10 cellular contexts compared by ENCODE assay signal in the genomic region with DNA sequence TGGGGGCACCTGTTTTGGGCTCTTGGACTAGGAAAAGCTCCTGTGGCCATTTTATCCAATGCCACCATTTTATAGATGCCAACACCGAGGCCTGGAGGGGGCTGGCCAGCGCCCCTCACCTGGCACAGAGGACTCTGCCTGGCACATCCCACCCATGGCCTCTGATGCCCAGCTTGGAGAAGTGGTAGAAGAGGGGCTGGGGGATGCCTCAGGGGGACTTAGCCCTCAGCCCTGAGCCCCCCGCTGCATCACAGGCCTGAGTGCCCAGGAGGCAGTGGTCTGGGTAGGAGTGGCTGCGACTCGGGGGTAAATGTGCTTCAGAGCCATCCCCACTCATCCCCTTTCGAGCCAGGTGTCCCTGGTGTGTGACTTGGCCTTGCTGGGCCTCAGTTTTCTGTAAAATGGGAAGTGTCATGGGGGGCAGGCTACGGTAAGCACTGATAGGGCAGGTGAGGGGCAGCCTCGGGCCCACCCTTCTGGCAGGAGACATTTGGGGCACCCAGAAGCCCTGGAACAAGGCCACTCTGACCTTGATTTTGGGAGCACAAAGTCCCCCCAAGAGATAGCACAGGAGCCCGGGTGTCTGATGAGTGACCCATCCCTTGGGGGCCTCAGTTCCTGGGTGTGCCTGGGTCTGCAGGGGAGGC. TPM values are rescaled to one million over a fixed set of nuclear protein-coding genes. Genes with fewer than 3 reads are reported as not detected.
A peak's percentile ranks its signal among the peaks of the same experiment; 100 is the strongest.
DNase-seq lines count a peak whose midpoint lies in the region; ATAC-seq and TF ChIP-seq lines count a peak whose summit lies in the region.
"Had no signal": no experiment of that assay in that cellular context is flagged by ENCODE, and none has a peak within 500 bp of the region (broad histone marks: within the 10 kb centered on the region; RNA-seq: fewer than 3 reads in every experiment).

No MANE protein-coding gene starts in this region.

- H3K36me3 ChIP-seq in tibial nerve (peaks cover 0 to 7% (median 0%) of the 10 kb centered on the region in 3 donors), ovary (no peaks in the 10 kb centered on the region)

- peaks cover 24% of the 10 kb centered on the region for H3K36me3 Mint-ChIP-seq in activated naive CD4-positive, alpha-beta T cell treated with anti-CD3 and anti-CD28 coated beads, Interleukin-2, amount 10 ng/mL, durations not matched to agents 7 days and 5 days
- H3K36me3 Mint-ChIP-seq in activated T-helper 17 cell treated with anti-CD3 and anti-CD28 coated beads, Interleukin-2, amount 50 U/mL, for 72 hours (ENCODE audit: low read depth), result peaks cover 34% of the 10 kb centered on the region
- no peaks in the 10 kb centered on the region for H3K36me3 Mint-ChIP-seq in nephron progenitor cell (ENCODE audit: low read depth)

- no peak for TF ChIP-seq POLR2A in tibial nerve (IDR thresholded peaks at IDR 0.05)
- TF ChIP-seq POLR2A in ovary (IDR thresholded peaks at IDR 0.05), result no peak

- H3K4me1 ChIP-seq in tibial nerve (peaks cover 0 to 55% (median 43%) of the 10 kb centered on the region in 4 donors), ovary (ENCODE audit: insufficient read depth) (peaks cover 8% of the 10 kb centered on the region)

- DNase-seq in activated naive CD4-positive, alpha-beta T cell treated with anti-CD3 and anti-CD28 coated beads, Interleukin-2, amount 10 ng/mL, durations not matched to agents 7 days and 5 days, result peak; percentile 23
- no peak for DNase-seq in activated naive CD4-positive, alpha-beta T cell treated with Interleukin-2 at 50 U/mL for 16 hours
- DNase-seq in tibial nerve (ENCODE audit: low spot score in 2 of 2) (no peak), nephron progenitor cell (no peak), ovary (no peak), left lobe of liver (ENCODE audit: low spot score) (no peak)
- DNase-seq: retina had no signal

- ATAC-seq in activated T-helper 17 cell treated with anti-CD3 and anti-CD28 coated beads, Interleukin-2, amount 50 U/mL, for 72 hours (replicated peaks), result no peak
- ATAC-seq in left lobe of liver, result no peak

- H3K27ac Mint-ChIP-seq in activated naive CD4-positive, alpha-beta T cell treated with anti-CD3 and anti-CD28 coated beads, Interleukin-2, amount 10 ng/mL, durations not matched to agents 7 days and 5 days, result peak overlapping the region; percentile 89
- peak overlapping the region; percentile 46 for H3K27ac Mint-ChIP-seq in activated T-helper 17 cell treated with anti-CD3 and anti-CD28 coated beads, Interleukin-2, amount 50 U/mL, for 72 hours
- no peak overlapping the region for H3K27ac Mint-ChIP-seq in nephron progenitor cell

- peaks cover 90% of the 10 kb centered on the region for H3K4me1 Mint-ChIP-seq in activated naive CD4-positive, alpha-beta T cell treated with anti-CD3 and anti-CD28 coated beads, Interleukin-2, amount 10 ng/mL, durations not matched to agents 7 days and 5 days
- peaks cover 58% of the 10 kb centered on the region for H3K4me1 Mint-ChIP-seq in activated T-helper 17 cell treated with anti-CD3 and anti-CD28 coated beads, Interleukin-2, amount 50 U/mL, for 72 hours
- peaks cover 36% of the 10 kb centered on the region for H3K4me1 Mint-ChIP-seq in nephron progenitor cell

- no peaks in the 10 kb centered on the region for H3K27me3 Mint-ChIP-seq in activated naive CD4-positive, alpha-beta T cell treated with anti-CD3 and anti-CD28 coated beads, Interleukin-2, amount 10 ng/mL, durations not matched to agents 7 days and 5 days
- H3K27me3 Mint-ChIP-seq in activated T-helper 17 cell treated with anti-CD3 and anti-CD28 coated beads, Interleukin-2, amount 50 U/mL, for 72 hours, result no peaks in the 10 kb centered on the region
- no peaks in the 10 kb centered on the region for H3K27me3 Mint-ChIP-seq in nephron progenitor cell (ENCODE audit: low read depth, poor library complexity)

- H3K4me3 Mint-ChIP-seq in activated naive CD4-positive, alpha-beta T cell treated with anti-CD3 and anti-CD28 coated beads, Interleukin-2, amount 10 ng/mL, durations not matched to agents 7 days and 5 days, result peak overlapping the region; percentile 67
- H3K4me3 Mint-ChIP-seq in activated T-helper 17 cell treated with anti-CD3 and anti-CD28 coated beads, Interleukin-2, amount 50 U/mL, for 72 hours, result peak overlapping the region; percentile 81
- no peak overlapping the region for H3K4me3 Mint-ChIP-seq in nephron progenitor cell

- CTCF ChIA-PET in activated naive CD4-positive, alpha-beta T cell treated with anti-CD3 and anti-CD28 coated beads, Interleukin-2, amount 10 ng/mL, durations not matched to agents 7 days and 5 days (lab: Charles Lee), result interaction anchor here (0.9 to 4.3 kb wide), 5 partner anchors 16 to 31 kb away, joined by 3 to 27 read pairs (median 3); no protein-coding TSS in a partner anchor

- H3K27me3 ChIP-seq in layer of hippocampus (ENCODE audit: control insufficient read depth, insufficient read depth, low read length) (no peaks in the 10 kb centered on the region), tibial nerve (no peaks in the 10 kb centered on the region), ovary (no peaks in the 10 kb centered on the region)

- TF ChIP-seq EP300 in tibial nerve (IDR thresholded peaks at IDR 0.05) (no peak), ovary (IDR thresholded peaks at IDR 0.05) (no peak)

- TF ChIP-seq CTCF in tibial nerve (IDR thresholded peaks at IDR 0.05) (no peak), nephron progenitor cell (IDR thresholded peaks at IDR 0.05) (no peak), ovary (IDR thresholded peaks at IDR 0.05) (no peak)

- WGBS in tibial nerve, 2 donors, result 78% methylated on average over 9 of the region's 9 CpGs
- 77 to 82% (median 81%) methylated on average over 8 to 9 of the region's 9 CpGs for WGBS in ovary, 3 donors

- H3K9me3 ChIP-seq in tibial nerve (no peaks in the 10 kb centered on the region), ovary (no peaks in the 10 kb centered on the region)

- peak overlapping the region; percentile 46 for H3K27ac ChIP-seq in layer of hippocampus (ENCODE audit: low read depth, low read length)
- peak overlapping the region in 3 of 4 donors; percentile 44 to 70 (median 54) for H3K27ac ChIP-seq in tibial nerve
- no peak overlapping the region for H3K27ac ChIP-seq in ovary
- H3K27ac ChIP-seq: epithelial cell of prostate had no signal

- intact Hi-C loops in ovary (cut with DNase I), result no loop called here

- no peaks in the 10 kb centered on the region for H3K9me3 Mint-ChIP-seq in activated naive CD4-positive, alpha-beta T cell treated with anti-CD3 and anti-CD28 coated beads, Interleukin-2, amount 10 ng/mL, durations not matched to agents 7 days and 5 days
- no peaks in the 10 kb centered on the region for H3K9me3 Mint-ChIP-seq in activated T-helper 17 cell treated with anti-CD3 and anti-CD28 coated beads, Interleukin-2, amount 50 U/mL, for 72 hours
- H3K9me3 Mint-ChIP-seq in nephron progenitor cell, result no peaks in the 10 kb centered on the region

- H3K4me3 ChIP-seq in tibial nerve (no peak overlapping the region), ovary (no peak overlapping the region)

RNA-seq across cellular contexts. Expression of gene SH2B3, which starts 22.5 kb away (rescaled TPM):
- total RNA-seq in activated T-helper 17 cell treated with anti-CD3 and anti-CD28 coated beads, Interleukin-2, amount 50 U/mL, for 72 hours, result 10 to 100 TPM in 1 of 2 donors, 1 to 10 TPM in 1; 8.5 to 12.1 TPM
- total RNA-seq in tibial nerve, result 10 to 100 TPM; 21.4 to 79.8 (median 36.3) TPM
- total RNA-seq in ovary, result 10 to 100 TPM in 5 of 7 donors, 1 to 10 TPM in 2; 8.6 to 24.0 (median 14.3) TPM
- 10 to 100 TPM in 1 of 2 donors, 1 to 10 TPM in 1; 7.2 to 22.0 TPM for polyA plus RNA-seq in ovary
- 11.7 TPM for total RNA-seq in left lobe of liver

RNA-seq across cellular contexts. Expression of gene PHETA1, which starts 59.3 kb away (rescaled TPM):
- total RNA-seq in activated T-helper 17 cell treated with anti-CD3 and anti-CD28 coated beads, Interleukin-2, amount 50 U/mL, for 72 hours, result 1 to 10 TPM; 1.1 to 1.2 TPM
- total RNA-seq in tibial nerve (10 to 100 TPM; 12.7 to 26.6 (median 18.3) TPM), ovary (10 to 100 TPM in 5 of 7 donors, 1 to 10 TPM in 2; 7.6 to 26.5 (median 19.2) TPM), left lobe of liver (9.4 TPM)
- polyA plus RNA-seq in ovary, result 10 to 100 TPM in 1 of 2 donors, 1 to 10 TPM in 1; 1.8 to 18.6 TPM

Comparison
In these comparisons a context has a peak if more than half of its experiments do, and no peak if none do; other contexts are left out.
1. H3K27ac ChIP-seq: peak in layer of hippocampus (single experiment) and tibial nerve (3 of 4); none in ovary (0 of 2).